ENCODE assay signal across 1 cellular context in genomic region chr19:49946415-49946814, GRCh38.
TF ChIP-seq lines count a peak whose summit lies in the region.

No MANE protein-coding gene starts in this region.

TF ChIP-seq in GM23338, 12 proteins besides CTCF, POLR2A, EP300 and RAD21 (continued from another document):
- no peak for TF ChIP-seq ZNF462 (CRISPR knock-in tag; IDR thresholded peaks at IDR 0.05)
- TF ChIP-seq EZH2 (IDR thresholded peaks at IDR 0.05; ENCODE audit: low read depth, unreplicated experiment), result no peak
- TF ChIP-seq REST (IDR thresholded peaks at IDR 0.05; ENCODE audit: unreplicated experiment), result no peak
